Comparison of ENCODE assay signal across 8 cellular contexts in genomic region chr20:60057123-60057865, GRCh38.
DNase-seq lines count a peak whose midpoint lies in the region; ATAC-seq lines count a peak whose summit lies in the region.

No MANE protein-coding gene starts in this region.

- H3K36me3 ChIP-seq in mesenchymal stem cell (ENCODE audit: control insufficient read depth in 1 of 2, insufficient read depth in 2 of 2, low read depth in 1 of 2, low read length in 2 of 2) = no peaks in the 10 kb centered on the region

- POLR2A ChIA-PET in activated CD4-positive, alpha-beta memory T cell treated with anti-CD3 and anti-CD28 coated beads, Interleukin-2, amount 10 ng/mL, durations not matched to agents 7 days and 5 days (lab: Charles Lee) = interaction anchor here (1.1 to 5.3 kb wide), 6 partner anchors 9 to 123 kb away, joined by 3 to 40 read pairs (median 4); partner anchors contain the start of genes FAM217B and PPP1R3D

- H4K91ac ChIP-seq in mesenchymal stem cell (ENCODE audit: low read length) = no peak overlapping the region

- H3K27me3 Mint-ChIP-seq in activated CD4-positive, alpha-beta memory T cell treated with anti-CD3 and anti-CD28 coated beads, Interleukin-2, amount 10 ng/mL, durations not matched to agents 7 days and 5 days = peaks cover 2% of the 10 kb centered on the region

- H3K9me3 ChIP-seq in mesenchymal stem cell (ENCODE audit: control insufficient read depth, low read length) = no peaks in the 10 kb centered on the region

- no peak overlapping the region for H2BK120ac ChIP-seq in mesenchymal stem cell (ENCODE audit: low read depth, low read length)

- H3K23ac ChIP-seq in mesenchymal stem cell (ENCODE audit: low read length in 2 of 2) = no peak overlapping the region

- CTCF ChIA-PET in activated CD4-positive, alpha-beta memory T cell treated with anti-CD3 and anti-CD28 coated beads, Interleukin-2, amount 10 ng/mL, durations not matched to agents 7 days and 5 days (lab: Charles Lee) = interaction anchor here (0.7 to 4.3 kb wide), 22 partner anchors 9 to 1205 kb away, joined by 3 to 29 read pairs (median 5); partner anchors contain the start of genes FAM217B, PPP1R3D and SYCP2

- H4K8ac ChIP-seq in mesenchymal stem cell (ENCODE audit: low read length) = no peak overlapping the region

- no peak overlapping the region for H3K4me2 ChIP-seq in mesenchymal stem cell (ENCODE audit: low read length, poor library complexity, severe bottlenecking)

- peak overlapping the region; percentile 23 for H2AK5ac ChIP-seq in mesenchymal stem cell (ENCODE audit: low read length, severe bottlenecking)

- H3K4me3 ChIP-seq in mesenchymal stem cell (ENCODE audit: insufficient read depth in 1 of 2, low read depth in 1 of 2, low read length in 2 of 2) = no peak overlapping the region

- H3K4ac ChIP-seq in mesenchymal stem cell (ENCODE audit: low read depth in 1 of 2, low read length in 2 of 2) = no peak overlapping the region

- H3K4me1 Mint-ChIP-seq in activated CD4-positive, alpha-beta memory T cell treated with anti-CD3 and anti-CD28 coated beads, Interleukin-2, amount 10 ng/mL, durations not matched to agents 7 days and 5 days = peaks cover 62% of the 10 kb centered on the region

- ATAC-seq in GM19035 (IDR thresholded peaks at IDR 0.05; ENCODE audit: unreplicated experiment) = peak; percentile 64

- peak overlapping the region; percentile 88 for H3K27ac Mint-ChIP-seq in activated CD4-positive, alpha-beta memory T cell treated with anti-CD3 and anti-CD28 coated beads, Interleukin-2, amount 10 ng/mL, durations not matched to agents 7 days and 5 days

- peaks cover 22% of the 10 kb centered on the region for H3K4me1 ChIP-seq in mesenchymal stem cell (ENCODE audit: control insufficient read depth, insufficient read depth, low read depth, low read length)

- H2BK12ac ChIP-seq in mesenchymal stem cell (ENCODE audit: low read length in 2 of 2) = peak overlapping the region in 1 of 2 experiments; percentile 60

- H3K18ac ChIP-seq in mesenchymal stem cell (ENCODE audit: low read depth in 1 of 2, low read length in 2 of 2) = peak overlapping the region in 1 of 2 experiments; percentile 42

- peak; percentile 83 for DNase-seq in Ammon's horn (ENCODE audit: low spot score)
- peak; percentile 93 for DNase-seq in HPDE6-E6E7 (ENCODE audit: extremely low spot score)
- DNase-seq in NCI-H82 (lab: John Stamatoyannopoulos, UW) = peak; percentile 90
- peak; percentile 79 for DNase-seq in activated CD4-positive, alpha-beta memory T cell treated with anti-CD3 and anti-CD28 coated beads, Interleukin-2, amount 10 ng/mL, durations not matched to agents 7 days and 5 days
- DNase-seq in effector CD8-positive, alpha-beta T cell (lab: John Stamatoyannopoulos, UW) = peak; percentile 34
- DNase-seq in mesenchymal stem cell = peak; percentile 68
- peak; percentile 40 for DNase-seq in stimulated activated CD8-positive, alpha-beta memory T cell treated with anti-CD3 and anti-CD28 coated beads, Interleukin-4, amount 100 ng/mL, for 24 hours (ENCODE audit: low read depth)

- peaks cover 0 to 39% of the 10 kb centered on the region in 2 experiments for H3K27me3 ChIP-seq in mesenchymal stem cell (ENCODE audit: control insufficient read depth in 1 of 2, insufficient read depth in 1 of 2, low read length in 2 of 2)

- no peaks in the 10 kb centered on the region for H3K79me1 ChIP-seq in mesenchymal stem cell (replicated peaks; ENCODE audit: low read length, poor library complexity, severe bottlenecking)

- H2AFZ ChIP-seq in mesenchymal stem cell (ENCODE audit: low read depth, low read length) = no peak overlapping the region

- H3K4me3 Mint-ChIP-seq in activated CD4-positive, alpha-beta memory T cell treated with anti-CD3 and anti-CD28 coated beads, Interleukin-2, amount 10 ng/mL, durations not matched to agents 7 days and 5 days = peak overlapping the region; percentile 84

- no peak overlapping the region for H2BK5ac ChIP-seq in mesenchymal stem cell (ENCODE audit: low read depth, low read length, poor library complexity, severe bottlenecking)

- no peak overlapping the region for H3K27ac ChIP-seq in mesenchymal stem cell (ENCODE audit: low read length, poor library complexity, severe bottlenecking)

- H3K9ac ChIP-seq in mesenchymal stem cell (ENCODE audit: low read length) = no peak overlapping the region

- H3K36me3 Mint-ChIP-seq in activated CD4-positive, alpha-beta memory T cell treated with anti-CD3 and anti-CD28 coated beads, Interleukin-2, amount 10 ng/mL, durations not matched to agents 7 days and 5 days (ENCODE audit: low read depth) = peaks cover 14% of the 10 kb centered on the region

- H2BK15ac ChIP-seq in mesenchymal stem cell (ENCODE audit: low read depth, poor library complexity, severe bottlenecking) = no peak overlapping the region

- H3K14ac ChIP-seq in mesenchymal stem cell (ENCODE audit: low read length in 2 of 2) = no peak overlapping the region

- no peaks in the 10 kb centered on the region for H3K9me3 Mint-ChIP-seq in activated CD4-positive, alpha-beta memory T cell treated with anti-CD3 and anti-CD28 coated beads, Interleukin-2, amount 10 ng/mL, durations not matched to agents 7 days and 5 days

- WGBS in mesenchymal stem cell = 29% methylated on average over 11 of the region's 11 CpGs

Comparison
In these comparisons a context has a peak if more than half of its experiments do, and no peak if none do; other contexts are left out.
1. DNase-seq: peak in every context shown above with its lines; median percentile 93 in HPDE6-E6E7; 90 in NCI-H82; 83 in Ammon's horn; 79 in activated CD4-positive, alpha-beta memory T cell treated with anti-CD3 and anti-CD28 coated beads, Interleukin-2, amount 10 ng/mL, durations not matched to agents 7 days and 5 days; 68 in mesenchymal stem cell; 40 in stimulated activated CD8-positive, alpha-beta memory T cell treated with anti-CD3 and anti-CD28 coated beads, Interleukin-4, amount 100 ng/mL, for 24 hours; 34 in effector CD8-positive, alpha-beta T cell.